In genomic region chrX:76535675-76536074, GRCh38 we compare ENCODE assay signal across 1 cellular context.
TF ChIP-seq lines count a peak whose summit lies in the region.
"Not testable (repeated sequence)": the region's sequence is repeated elsewhere in the genome, so short reads cannot be mapped to it uniquely, and the experiment has no call there.

No MANE protein-coding gene starts in this region.

- H3K4me3 ChIP-seq in HEK293 (ENCODE audit: low read depth, low read length) = not testable (repeated sequence)

- POLR2A ChIA-PET in HEK293 (lab: Yijun Ruan, JAX) = not testable (repeated sequence)

- H3K27ac ChIP-seq in HEK293 (ENCODE audit: extremely low read depth, low read depth, low read length) = not testable (repeated sequence)

- not testable (repeated sequence) for H3K4me1 ChIP-seq in HEK293 (ENCODE audit: control insufficient read depth, insufficient read depth, low read length)

- H3K9me3 ChIP-seq in HEK293 (ENCODE audit: control insufficient read depth, insufficient read depth, low read depth, low read length) = not testable (repeated sequence)

- not testable (repeated sequence) for H3K36me3 ChIP-seq in HEK293 (ENCODE audit: control insufficient read depth in 2 of 2, insufficient read depth in 1 of 2, low read length in 2 of 2)

- CTCF ChIA-PET in HEK293 (lab: Yijun Ruan, JAX) = not testable (repeated sequence)

- TF ChIP-seq CTCF in HEK293 (tag by site-specific recombination; IDR thresholded peaks at IDR 0.05) = not testable (repeated sequence)

TF ChIP-seq in HEK293, 187 proteins besides CTCF, POLR2A, EP300 and RAD21:
- TF ChIP-seq SCRT1 (tag by site-specific recombination; IDR thresholded peaks at IDR 0.05; ENCODE audit: borderline replicate concordance) (peak; percentile 93), SCRT2 (tag by site-specific recombination; IDR thresholded peaks at IDR 0.05) (peak; percentile 78; the same call in 1 of the 2 replicates)
